ENCODE assay signal across 1 cellular context in the genomic region with DNA sequence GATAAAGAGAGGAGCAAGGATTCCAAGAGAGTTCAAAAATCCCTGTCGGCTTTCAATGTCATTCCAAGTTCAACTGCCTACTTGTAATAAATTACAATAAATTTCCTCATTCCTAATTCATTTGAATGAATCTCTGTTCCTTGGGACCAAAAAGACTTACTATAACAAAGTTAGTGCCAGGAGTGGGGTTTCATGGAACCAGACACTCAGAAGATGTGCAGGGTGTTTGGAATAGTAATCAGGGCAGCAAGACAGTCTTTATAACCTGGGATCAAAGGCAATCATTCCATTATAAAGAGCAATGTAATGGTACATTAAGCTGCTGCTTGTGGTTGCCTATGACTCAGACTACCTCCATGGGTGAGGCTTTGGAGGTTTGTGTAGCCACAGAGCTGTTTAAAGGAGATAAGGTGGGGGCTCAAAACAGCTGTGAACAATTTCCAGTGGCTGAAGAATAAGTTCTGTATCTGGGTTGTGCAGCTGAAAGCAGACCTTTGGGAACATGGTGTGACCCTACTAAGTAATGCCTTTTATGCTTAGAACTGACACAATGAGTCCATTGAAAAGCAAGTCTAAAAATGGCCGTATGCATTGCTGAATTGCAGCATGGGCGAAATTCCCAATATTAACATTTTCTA.
TF ChIP-seq lines count a peak whose summit lies in the region.

No MANE protein-coding gene starts in this region.

TF ChIP-seq in K562, 482 proteins besides CTCF, POLR2A, EP300 and RAD21 (continued from another document and continues in another):
- TF ChIP-seq, protein P1, sequence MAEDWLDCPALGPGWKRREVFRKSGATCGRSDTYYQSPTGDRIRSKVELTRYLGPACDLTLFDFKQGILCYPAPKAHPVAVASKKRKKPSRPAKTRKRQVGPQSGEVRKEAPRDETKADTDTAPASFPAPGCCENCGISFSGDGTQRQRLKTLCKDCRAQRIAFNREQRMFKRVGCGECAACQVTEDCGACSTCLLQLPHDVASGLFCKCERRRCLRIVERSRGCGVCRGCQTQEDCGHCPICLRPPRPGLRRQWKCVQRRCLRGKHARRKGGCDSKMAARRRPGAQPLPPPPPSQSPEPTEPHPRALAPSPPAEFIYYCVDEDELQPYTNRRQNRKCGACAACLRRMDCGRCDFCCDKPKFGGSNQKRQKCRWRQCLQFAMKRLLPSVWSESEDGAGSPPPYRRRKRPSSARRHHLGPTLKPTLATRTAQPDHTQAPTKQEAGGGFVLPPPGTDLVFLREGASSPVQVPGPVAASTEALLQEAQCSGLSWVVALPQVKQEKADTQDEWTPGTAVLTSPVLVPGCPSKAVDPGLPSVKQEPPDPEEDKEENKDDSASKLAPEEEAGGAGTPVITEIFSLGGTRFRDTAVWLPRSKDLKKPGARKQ (CRISPR knock-in tag; IDR thresholded peaks at IDR 0.05): no peak
- TF ChIP-seq SMARCB1 (IDR thresholded peaks at IDR 0.05; ENCODE audit: insufficient read length, low read depth) (no peak), ZNF76 (CRISPR knock-in tag; IDR thresholded peaks at IDR 0.05; ENCODE audit: borderline replicate concordance) (no peak), NCOR1 (IDR thresholded peaks at IDR 0.05) (peak; percentile 91), CBX1 (IDR thresholded peaks at IDR 0.05; ENCODE audit: low read depth) (no peak), TEAD2 (tag; IDR thresholded peaks at IDR 0.05) (no peak), RBFOX2 (IDR thresholded peaks at IDR 0.05; ENCODE audit: low read depth, low read length) (no peak), ZNF507 (tag; conservative IDR thresholded peaks at IDR 0.05) (no peak), KDM2B (CRISPR knock-in tag; IDR thresholded peaks at IDR 0.05) (no peak), GATA2 (CRISPR knock-in tag; IDR thresholded peaks at IDR 0.05) (peak; percentile 72), ETV1 (tag; conservative IDR thresholded peaks at IDR 0.05; ENCODE audit: low read depth) (no peak), RUNX1 (IDR thresholded peaks at IDR 0.05; ENCODE audit: low read depth) (0 out of 2 replicates have a peak, but pooled peaks have one; percentile 35), CEBPG (CRISPR knock-in tag; IDR thresholded peaks at IDR 0.05) (no peak), CEBPG (tag; conservative IDR thresholded peaks at IDR 0.05 in 1 of 2, IDR thresholded peaks at IDR 0.05 in 1 of 2) (no peak), BMI1 (IDR thresholded peaks at IDR 0.05; ENCODE audit: low read length) (no peak), KLF10 (CRISPR knock-in tag; IDR thresholded peaks at IDR 0.05) (no peak)
- TF ChIP-seq, protein P2, sequence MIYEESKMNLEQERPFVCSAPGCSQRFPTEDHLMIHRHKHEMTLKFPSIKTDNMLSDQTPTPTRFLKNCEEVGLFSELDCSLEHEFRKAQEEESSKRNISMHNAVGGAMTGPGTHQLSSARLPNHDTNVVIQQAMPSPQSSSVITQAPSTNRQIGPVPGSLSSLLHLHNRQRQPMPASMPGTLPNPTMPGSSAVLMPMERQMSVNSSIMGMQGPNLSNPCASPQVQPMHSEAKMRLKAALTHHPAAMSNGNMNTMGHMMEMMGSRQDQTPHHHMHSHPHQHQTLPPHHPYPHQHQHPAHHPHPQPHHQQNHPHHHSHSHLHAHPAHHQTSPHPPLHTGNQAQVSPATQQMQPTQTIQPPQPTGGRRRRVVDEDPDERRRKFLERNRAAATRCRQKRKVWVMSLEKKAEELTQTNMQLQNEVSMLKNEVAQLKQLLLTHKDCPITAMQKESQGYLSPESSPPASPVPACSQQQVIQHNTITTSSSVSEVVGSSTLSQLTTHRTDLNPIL (CRISPR knock-in tag; IDR thresholded peaks at IDR 0.05): no peak
- TF ChIP-seq, protein P3, sequence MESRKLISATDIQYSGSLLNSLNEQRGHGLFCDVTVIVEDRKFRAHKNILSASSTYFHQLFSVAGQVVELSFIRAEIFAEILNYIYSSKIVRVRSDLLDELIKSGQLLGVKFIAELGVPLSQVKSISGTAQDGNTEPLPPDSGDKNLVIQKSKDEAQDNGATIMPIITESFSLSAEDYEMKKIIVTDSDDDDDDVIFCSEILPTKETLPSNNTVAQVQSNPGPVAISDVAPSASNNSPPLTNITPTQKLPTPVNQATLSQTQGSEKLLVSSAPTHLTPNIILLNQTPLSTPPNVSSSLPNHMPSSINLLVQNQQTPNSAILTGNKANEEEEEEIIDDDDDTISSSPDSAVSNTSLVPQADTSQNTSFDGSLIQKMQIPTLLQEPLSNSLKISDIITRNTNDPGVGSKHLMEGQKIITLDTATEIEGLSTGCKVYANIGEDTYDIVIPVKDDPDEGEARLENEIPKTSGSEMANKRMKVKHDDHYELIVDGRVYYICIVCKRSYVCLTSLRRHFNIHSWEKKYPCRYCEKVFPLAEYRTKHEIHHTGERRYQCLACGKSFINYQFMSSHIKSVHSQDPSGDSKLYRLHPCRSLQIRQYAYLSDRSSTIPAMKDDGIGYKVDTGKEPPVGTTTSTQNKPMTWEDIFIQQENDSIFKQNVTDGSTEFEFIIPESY (CRISPR knock-in tag; IDR thresholded peaks at IDR 0.05): no peak
- TF ChIP-seq, protein P4, sequence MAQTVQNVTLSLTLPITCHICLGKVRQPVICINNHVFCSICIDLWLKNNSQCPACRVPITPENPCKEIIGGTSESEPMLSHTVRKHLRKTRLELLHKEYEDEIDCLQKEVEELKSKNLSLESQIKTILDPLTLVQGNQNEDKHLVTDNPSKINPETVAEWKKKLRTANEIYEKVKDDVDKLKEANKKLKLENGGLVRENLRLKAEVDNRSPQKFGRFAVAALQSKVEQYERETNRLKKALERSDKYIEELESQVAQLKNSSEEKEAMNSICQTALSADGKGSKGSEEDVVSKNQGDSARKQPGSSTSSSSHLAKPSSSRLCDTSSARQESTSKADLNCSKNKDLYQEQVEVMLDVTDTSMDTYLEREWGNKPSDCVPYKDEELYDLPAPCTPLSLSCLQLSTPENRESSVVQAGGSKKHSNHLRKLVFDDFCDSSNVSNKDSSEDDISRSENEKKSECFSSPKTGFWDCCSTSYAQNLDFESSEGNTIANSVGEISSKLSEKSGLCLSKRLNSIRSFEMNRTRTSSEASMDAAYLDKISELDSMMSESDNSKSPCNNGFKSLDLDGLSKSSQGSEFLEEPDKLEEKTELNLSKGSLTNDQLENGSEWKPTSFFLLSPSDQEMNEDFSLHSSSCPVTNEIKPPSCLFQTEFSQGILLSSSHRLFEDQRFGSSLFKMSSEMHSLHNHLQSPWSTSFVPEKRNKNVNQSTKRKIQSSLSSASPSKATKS (CRISPR knock-in tag; IDR thresholded peaks at IDR 0.05): no peak
- TF ChIP-seq, protein P5, sequence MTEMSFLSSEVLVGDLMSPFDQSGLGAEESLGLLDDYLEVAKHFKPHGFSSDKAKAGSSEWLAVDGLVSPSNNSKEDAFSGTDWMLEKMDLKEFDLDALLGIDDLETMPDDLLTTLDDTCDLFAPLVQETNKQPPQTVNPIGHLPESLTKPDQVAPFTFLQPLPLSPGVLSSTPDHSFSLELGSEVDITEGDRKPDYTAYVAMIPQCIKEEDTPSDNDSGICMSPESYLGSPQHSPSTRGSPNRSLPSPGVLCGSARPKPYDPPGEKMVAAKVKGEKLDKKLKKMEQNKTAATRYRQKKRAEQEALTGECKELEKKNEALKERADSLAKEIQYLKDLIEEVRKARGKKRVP (CRISPR knock-in tag; IDR thresholded peaks at IDR 0.05): no peak
- TF ChIP-seq, protein P6, sequence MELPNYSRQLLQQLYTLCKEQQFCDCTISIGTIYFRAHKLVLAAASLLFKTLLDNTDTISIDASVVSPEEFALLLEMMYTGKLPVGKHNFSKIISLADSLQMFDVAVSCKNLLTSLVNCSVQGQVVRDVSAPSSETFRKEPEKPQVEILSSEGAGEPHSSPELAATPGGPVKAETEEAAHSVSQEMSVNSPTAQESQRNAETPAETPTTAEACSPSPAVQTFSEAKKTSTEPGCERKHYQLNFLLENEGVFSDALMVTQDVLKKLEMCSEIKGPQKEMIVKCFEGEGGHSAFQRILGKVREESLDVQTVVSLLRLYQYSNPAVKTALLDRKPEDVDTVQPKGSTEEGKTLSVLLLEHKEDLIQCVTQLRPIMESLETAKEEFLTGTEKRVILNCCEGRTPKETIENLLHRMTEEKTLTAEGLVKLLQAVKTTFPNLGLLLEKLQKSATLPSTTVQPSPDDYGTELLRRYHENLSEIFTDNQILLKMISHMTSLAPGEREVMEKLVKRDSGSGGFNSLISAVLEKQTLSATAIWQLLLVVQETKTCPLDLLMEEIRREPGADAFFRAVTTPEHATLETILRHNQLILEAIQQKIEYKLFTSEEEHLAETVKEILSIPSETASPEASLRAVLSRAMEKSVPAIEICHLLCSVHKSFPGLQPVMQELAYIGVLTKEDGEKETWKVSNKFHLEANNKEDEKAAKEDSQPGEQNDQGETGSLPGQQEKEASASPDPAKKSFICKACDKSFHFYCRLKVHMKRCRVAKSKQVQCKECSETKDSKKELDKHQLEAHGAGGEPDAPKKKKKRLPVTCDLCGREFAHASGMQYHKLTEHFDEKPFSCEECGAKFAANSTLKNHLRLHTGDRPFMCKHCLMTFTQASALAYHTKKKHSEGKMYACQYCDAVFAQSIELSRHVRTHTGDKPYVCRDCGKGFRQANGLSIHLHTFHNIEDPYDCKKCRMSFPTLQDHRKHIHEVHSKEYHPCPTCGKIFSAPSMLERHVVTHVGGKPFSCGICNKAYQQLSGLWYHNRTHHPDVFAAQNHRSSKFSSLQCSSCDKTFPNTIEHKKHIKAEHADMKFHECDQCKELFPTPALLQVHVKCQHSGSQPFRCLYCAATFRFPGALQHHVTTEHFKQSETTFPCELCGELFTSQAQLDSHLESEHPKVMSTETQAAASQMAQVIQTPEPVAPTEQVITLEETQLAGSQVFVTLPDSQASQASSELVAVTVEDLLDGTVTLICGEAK (IDR thresholded peaks at IDR 0.05): no peak
- TF ChIP-seq, protein P6 (CRISPR knock-in tag; IDR thresholded peaks at IDR 0.05): no peak
- TF ChIP-seq, protein P7, sequence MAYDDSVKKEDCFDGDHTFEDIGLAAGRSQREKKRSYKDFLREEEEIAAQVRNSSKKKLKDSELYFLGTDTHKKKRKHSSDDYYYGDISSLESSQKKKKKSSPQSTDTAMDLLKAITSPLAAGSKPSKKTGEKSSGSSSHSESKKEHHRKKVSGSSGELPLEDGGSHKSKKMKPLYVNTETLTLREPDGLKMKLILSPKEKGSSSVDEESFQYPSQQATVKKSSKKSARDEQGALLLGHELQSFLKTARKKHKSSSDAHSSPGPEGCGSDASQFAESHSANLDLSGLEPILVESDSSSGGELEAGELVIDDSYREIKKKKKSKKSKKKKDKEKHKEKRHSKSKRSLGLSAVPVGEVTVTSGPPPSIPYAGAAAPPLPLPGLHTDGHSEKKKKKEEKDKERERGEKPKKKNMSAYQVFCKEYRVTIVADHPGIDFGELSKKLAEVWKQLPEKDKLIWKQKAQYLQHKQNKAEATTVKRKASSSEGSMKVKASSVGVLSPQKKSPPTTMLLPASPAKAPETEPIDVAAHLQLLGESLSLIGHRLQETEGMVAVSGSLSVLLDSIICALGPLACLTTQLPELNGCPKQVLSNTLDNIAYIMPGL (CRISPR knock-in tag; IDR thresholded peaks at IDR 0.05): no peak
- TF ChIP-seq, protein P8, sequence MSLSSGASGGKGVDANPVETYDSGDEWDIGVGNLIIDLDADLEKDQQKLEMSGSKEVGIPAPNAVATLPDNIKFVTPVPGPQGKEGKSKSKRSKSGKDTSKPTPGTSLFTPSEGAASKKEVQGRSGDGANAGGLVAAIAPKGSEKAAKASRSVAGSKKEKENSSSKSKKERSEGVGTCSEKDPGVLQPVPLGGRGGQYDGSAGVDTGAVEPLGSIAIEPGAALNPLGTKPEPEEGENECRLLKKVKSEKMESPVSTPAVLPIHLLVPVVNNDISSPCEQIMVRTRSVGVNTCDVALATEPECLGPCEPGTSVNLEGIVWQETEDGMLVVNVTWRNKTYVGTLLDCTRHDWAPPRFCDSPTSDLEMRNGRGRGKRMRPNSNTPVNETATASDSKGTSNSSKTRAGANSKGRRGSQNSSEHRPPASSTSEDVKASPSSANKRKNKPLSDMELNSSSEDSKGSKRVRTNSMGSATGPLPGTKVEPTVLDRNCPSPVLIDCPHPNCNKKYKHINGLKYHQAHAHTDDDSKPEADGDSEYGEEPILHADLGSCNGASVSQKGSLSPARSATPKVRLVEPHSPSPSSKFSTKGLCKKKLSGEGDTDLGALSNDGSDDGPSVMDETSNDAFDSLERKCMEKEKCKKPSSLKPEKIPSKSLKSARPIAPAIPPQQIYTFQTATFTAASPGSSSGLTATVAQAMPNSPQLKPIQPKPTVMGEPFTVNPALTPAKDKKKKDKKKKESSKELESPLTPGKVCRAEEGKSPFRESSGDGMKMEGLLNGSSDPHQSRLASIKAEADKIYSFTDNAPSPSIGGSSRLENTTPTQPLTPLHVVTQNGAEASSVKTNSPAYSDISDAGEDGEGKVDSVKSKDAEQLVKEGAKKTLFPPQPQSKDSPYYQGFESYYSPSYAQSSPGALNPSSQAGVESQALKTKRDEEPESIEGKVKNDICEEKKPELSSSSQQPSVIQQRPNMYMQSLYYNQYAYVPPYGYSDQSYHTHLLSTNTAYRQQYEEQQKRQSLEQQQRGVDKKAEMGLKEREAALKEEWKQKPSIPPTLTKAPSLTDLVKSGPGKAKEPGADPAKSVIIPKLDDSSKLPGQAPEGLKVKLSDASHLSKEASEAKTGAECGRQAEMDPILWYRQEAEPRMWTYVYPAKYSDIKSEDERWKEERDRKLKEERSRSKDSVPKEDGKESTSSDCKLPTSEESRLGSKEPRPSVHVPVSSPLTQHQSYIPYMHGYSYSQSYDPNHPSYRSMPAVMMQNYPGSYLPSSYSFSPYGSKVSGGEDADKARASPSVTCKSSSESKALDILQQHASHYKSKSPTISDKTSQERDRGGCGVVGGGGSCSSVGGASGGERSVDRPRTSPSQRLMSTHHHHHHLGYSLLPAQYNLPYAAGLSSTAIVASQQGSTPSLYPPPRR (CRISPR knock-in tag; IDR thresholded peaks at IDR 0.05; ENCODE audit: borderline replicate concordance): no peak
- TF ChIP-seq, protein P9, sequence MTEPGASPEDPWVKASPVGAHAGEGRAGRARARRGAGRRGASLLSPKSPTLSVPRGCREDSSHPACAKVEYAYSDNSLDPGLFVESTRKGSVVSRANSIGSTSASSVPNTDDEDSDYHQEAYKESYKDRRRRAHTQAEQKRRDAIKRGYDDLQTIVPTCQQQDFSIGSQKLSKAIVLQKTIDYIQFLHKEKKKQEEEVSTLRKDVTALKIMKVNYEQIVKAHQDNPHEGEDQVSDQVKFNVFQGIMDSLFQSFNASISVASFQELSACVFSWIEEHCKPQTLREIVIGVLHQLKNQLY (CRISPR knock-in tag; conservative IDR thresholded peaks at IDR 0.05): no peak
